In genomic region chr12:124030510-124030909, GRCh38 we compare ENCODE assay signal across 15 cellular contexts. TPM values are rescaled to one million over a fixed set of nuclear protein-coding genes. Genes with fewer than 3 reads are reported as not detected.
DNase-seq lines count a peak whose midpoint lies in the region; ATAC-seq, FAIRE-seq and TF ChIP-seq lines count a peak whose summit lies in the region.
"Had no signal": no experiment of that assay in that cellular context is flagged by ENCODE, and none has a peak within 500 bp of the region (broad histone marks: within the 10 kb centered on the region; RNA-seq: fewer than 3 reads in every experiment).

No MANE protein-coding gene starts in this region.

- no peak for ATAC-seq in upper lobe of right lung
- ATAC-seq in activated T-cell treated with anti-CD3 and anti-CD28 coated beads, Interleukin-2, amount 50 U/mL, for 4 hours = no peak

- peaks cover 17% of the 10 kb centered on the region for H3K4me1 Mint-ChIP-seq in MCF 10A (ENCODE audit: insufficient read depth, unreplicated experiment)
- H3K4me1 Mint-ChIP-seq in activated T-cell treated with anti-CD3 and anti-CD28 coated beads, Interleukin-2, amount 50 U/mL, for 4 hours (ENCODE audit: low read depth) = peaks cover 2% of the 10 kb centered on the region

- H3K4me1 ChIP-seq in breast epithelium (no peaks in the 10 kb centered on the region), upper lobe of right lung (no peaks in the 10 kb centered on the region)
- H3K4me1 ChIP-seq: prostate gland had no signal

- no peaks in the 10 kb centered on the region for H3K9me3 Mint-ChIP-seq in MCF 10A (ENCODE audit: unreplicated experiment)
- no peaks in the 10 kb centered on the region for H3K9me3 Mint-ChIP-seq in activated T-cell treated with anti-CD3 and anti-CD28 coated beads, Interleukin-2, amount 50 U/mL, for 4 hours

- no peak for FAIRE-seq in urothelium cell line (lab: Jason Lieb, UNC)
- FAIRE-seq: keratinocyte had no signal

- no peak overlapping the region for H3K27ac Mint-ChIP-seq in MCF 10A (ENCODE audit: low read depth, unreplicated experiment)

- no peaks in the 10 kb centered on the region for H3K36me3 Mint-ChIP-seq in MCF 10A (ENCODE audit: insufficient read depth, unreplicated experiment)
- H3K36me3 Mint-ChIP-seq in activated T-cell treated with anti-CD3 and anti-CD28 coated beads, Interleukin-2, amount 50 U/mL, for 4 hours (ENCODE audit: insufficient read depth) = peaks cover 2% of the 10 kb centered on the region

- CTCF ChIA-PET in MCF 10A (lab: Yijun Ruan, JAX) = interaction anchor here (0.5 to 1.3 kb wide), 10 partner anchors 10 to 319 kb away, joined by 3 to 6 read pairs (median 4); no protein-coding TSS in a partner anchor

- H3K27me3 ChIP-seq in breast epithelium (no peaks in the 10 kb centered on the region), upper lobe of right lung (no peaks in the 10 kb centered on the region)

- H3K27ac ChIP-seq in breast epithelium (peak overlapping the region in 1 of 2 donors; percentile 58), upper lobe of right lung (no peak overlapping the region)
- H3K27ac ChIP-seq: 22Rv1, prostate gland, VCaP had no signal

- POLR2A ChIA-PET in MCF 10A (lab: Yijun Ruan, JAX) = interaction anchor here (0.6 to 1.3 kb wide), 4 partner anchors 16 to 764 kb away, joined by 3 read pairs; no protein-coding TSS in a partner anchor

- no TSS peak for BruUV-seq in MCF 10A (replicated peaks; lab: Mats Ljungman, UMichigan)

- peak; percentile 13 for DNase-seq in MCF 10A (ENCODE audit: unreplicated experiment)
- no peak for DNase-seq in breast epithelium (ENCODE audit: low spot score in 2 of 2)
- peak; percentile 77 for DNase-seq in astrocyte of the hippocampus (ENCODE audit: low read depth, low spot score)
- DNase-seq in iPS-NIHi7 (ENCODE audit: extremely low spot score) = peak; percentile 63
- peak; percentile 47 for DNase-seq in urothelium cell line (ENCODE audit: low spot score)
- no peak for DNase-seq in upper lobe of right lung
- DNase-seq in amygdala (lab: John Stamatoyannopoulos, UW) = no peak
- DNase-seq in activated T-cell treated with anti-CD3 and anti-CD28 coated beads, Interleukin-2, amount 50 U/mL, for 4 hours = no peak
- DNase-seq: activated T-cell treated with anti-CD3 and anti-CD28 coated beads, Interleukin-2, amount 50 U/mL, for 48 hours; DMS79 treated with DMSO at 0.1 percent for 48 hours; NCI-H187 treated with DMSO at 0.1 percent for 48 hours had no signal

- intact Hi-C loops in MCF 10A (cut with micrococcal nuclease) (loop anchor here (10.0 kb wide), 1 partner anchor 474 kb away; no protein-coding TSS in a partner anchor), breast epithelium (cut with DNase I; ENCODE audit: low total_unique reads) (loop anchor here (10.0 kb wide), 1 partner anchor 514 kb away; no protein-coding TSS in a partner anchor), upper lobe of right lung (cut with DNase I) (no loop called here)

- H3K36me3 ChIP-seq in breast epithelium (no peaks in the 10 kb centered on the region), upper lobe of right lung (no peaks in the 10 kb centered on the region)
- H3K36me3 ChIP-seq: prostate gland had no signal

- no peaks in the 10 kb centered on the region for H3K27me3 Mint-ChIP-seq in MCF 10A (ENCODE audit: insufficient read depth, unreplicated experiment)
- no peaks in the 10 kb centered on the region for H3K27me3 Mint-ChIP-seq in activated T-cell treated with anti-CD3 and anti-CD28 coated beads, Interleukin-2, amount 50 U/mL, for 4 hours (ENCODE audit: low read depth)

- no peak for TF ChIP-seq POLR2A in breast epithelium (IDR thresholded peaks at IDR 0.05)

- H3K9me3 ChIP-seq in breast epithelium = no peaks in the 10 kb centered on the region
- H3K9me3 ChIP-seq in upper lobe of right lung = no peaks in the 10 kb centered on the region
- H3K9me3 ChIP-seq: prostate gland had no signal

- TF ChIP-seq CTCF in MCF 10A (IDR thresholded peaks at IDR 0.05; ENCODE audit: unreplicated experiment) = no peak
- TF ChIP-seq CTCF in breast epithelium (IDR thresholded peaks at IDR 0.05) = no peak
- no peak for TF ChIP-seq CTCF in upper lobe of right lung (IDR thresholded peaks at IDR 0.05)

- H3K4me3 Mint-ChIP-seq in MCF 10A (ENCODE audit: unreplicated experiment) = no peak overlapping the region
- no peak overlapping the region for H3K4me3 Mint-ChIP-seq in activated T-cell treated with anti-CD3 and anti-CD28 coated beads, Interleukin-2, amount 50 U/mL, for 4 hours

- H3K4me3 ChIP-seq in breast epithelium (no peak overlapping the region), upper lobe of right lung (no peak overlapping the region)
- H3K4me3 ChIP-seq: prostate gland had no signal

RNA-seq across cellular contexts. Expression of gene ZNF664, which starts 57.5 kb away (rescaled TPM):
- total RNA-seq in MCF 10A (2022) (123 and 141 TPM in 2 replicates), breast epithelium (100 to 1,000 TPM in 1 of 3 donors, 10 to 100 TPM in 2; 78.3 to 113 (median 97.8) TPM), upper lobe of right lung (92.3 TPM)
- total RNA-seq in activated T-cell treated with anti-CD3 and anti-CD28 coated beads, Interleukin-2, amount 50 U/mL, for 4 hours = 10 to 100 TPM; 63.7 to 65.2 (median 64.3) TPM

RNA-seq across cellular contexts. Expression of gene CCDC92, which starts 57.9 kb away (rescaled TPM):
- total RNA-seq in MCF 10A (2022) (30.9 and 32.3 TPM in 2 replicates), breast epithelium (10 to 100 TPM; 17.4 to 40.0 (median 24.6) TPM), upper lobe of right lung (48.6 TPM)
- 1 to 10 TPM; 7.2 to 8.9 (median 8.6) TPM for total RNA-seq in activated T-cell treated with anti-CD3 and anti-CD28 coated beads, Interleukin-2, amount 50 U/mL, for 4 hours

Comparison
In these comparisons a context has a peak if more than half of its experiments do, and no peak if none do; other contexts are left out.
1. DNase-seq: peak in MCF 10A (single experiment), astrocyte of the hippocampus (single experiment), iPS-NIHi7 (single experiment) and urothelium cell line (single experiment); none in breast epithelium (0 of 2), upper lobe of right lung (single experiment), amygdala (0 of 56) and activated T-cell treated with anti-CD3 and anti-CD28 coated beads, Interleukin-2, amount 50 U/mL, for 4 hours (single experiment).